ENCODE assay signal across 22 cellular contexts in the genomic region with DNA sequence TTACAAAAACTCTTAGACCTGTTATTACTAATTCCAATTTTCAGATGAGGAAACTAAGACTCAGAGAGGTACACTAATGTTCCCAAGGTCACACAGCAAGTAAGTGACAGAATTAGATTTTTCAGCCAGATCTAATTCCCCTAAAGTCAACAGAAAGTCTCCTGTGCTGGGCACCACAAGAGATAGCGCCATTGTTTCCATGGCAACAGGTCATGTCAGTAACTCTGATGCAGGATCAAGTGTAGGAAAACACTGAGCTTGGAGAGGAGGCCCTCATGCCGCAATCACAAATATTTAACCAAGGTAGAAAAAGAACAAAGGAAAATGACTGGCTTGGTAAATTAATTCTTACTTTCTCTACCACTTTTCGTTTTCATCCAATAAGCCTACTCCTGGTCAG.
"Had no signal": no experiment of that assay in that cellular context is flagged by ENCODE, and none has a peak within 500 bp of the region (broad histone marks: within the 10 kb centered on the region; RNA-seq: fewer than 3 reads in every experiment).

No MANE protein-coding gene starts in this region.

- FAIRE-seq: endothelial cell of umbilical vein had no signal

- H3K36me3 ChIP-seq: esophagus muscularis mucosa, gastroesophageal sphincter, heart left ventricle, upper lobe of right lung had no signal

- H3K27ac ChIP-seq: body of pancreas, esophagus muscularis mucosa, gastroesophageal sphincter, heart left ventricle, skin epidermis, testis, upper lobe of right lung had no signal

- ATAC-seq: activated CD8-positive, alpha-beta T cell treated with anti-CD3 and anti-CD28 coated beads, Interleukin-2, amount 10 ng/mL, durations not matched to agents 7 days and 5 days; activated T-cell treated with anti-CD3 and anti-CD28 coated beads, Interleukin-2, amount 50 U/mL, for 4 hours; body of pancreas; gastroesophageal sphincter; heart left ventricle; left ventricle myocardium superior; right cardiac atrium; stimulated activated naive CD8-positive, alpha-beta T cell treated with anti-CD3 and anti-CD28 coated beads, Interleukin-15, amount 100 ng/mL, for 72 hours; upper lobe of right lung had no signal

- H3K4me3 ChIP-seq: body of pancreas, esophagus muscularis mucosa, gastroesophageal sphincter, heart left ventricle, skin epidermis, testis, upper lobe of right lung had no signal

- DNase-seq: activated B cell treated with CpG ODN at 0.5 μM for 24 hours; activated CD4-positive, alpha-beta T cell treated with anti-CD3 and anti-CD28 coated beads, Interleukin-2, amount 10 ng/mL, durations not matched to agents 24 days and 14 days; activated CD8-positive, alpha-beta memory T cell treated with anti-CD3 and anti-CD28 coated beads, Interleukin-2, amount 50 U/mL, for 4 hours; activated CD8-positive, alpha-beta T cell treated with anti-CD3 and anti-CD28 coated beads, Interleukin-2, amount 10 ng/mL, durations not matched to agents 7 days and 5 days; activated naive CD4-positive, alpha-beta T cell treated with anti-CD3 and anti-CD28 coated beads for 36 hours; activated T-cell treated with anti-CD3 and anti-CD28 coated beads, Interleukin-2, amount 50 U/mL, for 4 hours; body of pancreas; dermis blood vessel endothelial cell; effector memory CD4-positive, alpha-beta T cell; heart left ventricle; kidney glomerular epithelial cell; left ventricle myocardium superior; right cardiac atrium; stimulated activated CD4-positive, alpha-beta T cell treated with anti-CD3 and anti-CD28 coated beads, Interleukin-2, amount 100 ng/mL, for 48 hours; stimulated activated naive CD8-positive, alpha-beta T cell treated with anti-CD3 and anti-CD28 coated beads, Interleukin-15, amount 100 ng/mL, for 72 hours; T-helper 9 cell; testis; upper lobe of right lung had no signal

- H3K4me1 ChIP-seq: body of pancreas, heart left ventricle, testis, upper lobe of right lung had no signal

- H3K27me3 ChIP-seq: body of pancreas, testis, upper lobe of right lung had no signal

- H3K9me3 ChIP-seq: body of pancreas, esophagus muscularis mucosa, gastroesophageal sphincter, heart left ventricle, testis, upper lobe of right lung had no signal
